Comparison of ENCODE assay signal across 2 cellular contexts in the genomic region with DNA sequence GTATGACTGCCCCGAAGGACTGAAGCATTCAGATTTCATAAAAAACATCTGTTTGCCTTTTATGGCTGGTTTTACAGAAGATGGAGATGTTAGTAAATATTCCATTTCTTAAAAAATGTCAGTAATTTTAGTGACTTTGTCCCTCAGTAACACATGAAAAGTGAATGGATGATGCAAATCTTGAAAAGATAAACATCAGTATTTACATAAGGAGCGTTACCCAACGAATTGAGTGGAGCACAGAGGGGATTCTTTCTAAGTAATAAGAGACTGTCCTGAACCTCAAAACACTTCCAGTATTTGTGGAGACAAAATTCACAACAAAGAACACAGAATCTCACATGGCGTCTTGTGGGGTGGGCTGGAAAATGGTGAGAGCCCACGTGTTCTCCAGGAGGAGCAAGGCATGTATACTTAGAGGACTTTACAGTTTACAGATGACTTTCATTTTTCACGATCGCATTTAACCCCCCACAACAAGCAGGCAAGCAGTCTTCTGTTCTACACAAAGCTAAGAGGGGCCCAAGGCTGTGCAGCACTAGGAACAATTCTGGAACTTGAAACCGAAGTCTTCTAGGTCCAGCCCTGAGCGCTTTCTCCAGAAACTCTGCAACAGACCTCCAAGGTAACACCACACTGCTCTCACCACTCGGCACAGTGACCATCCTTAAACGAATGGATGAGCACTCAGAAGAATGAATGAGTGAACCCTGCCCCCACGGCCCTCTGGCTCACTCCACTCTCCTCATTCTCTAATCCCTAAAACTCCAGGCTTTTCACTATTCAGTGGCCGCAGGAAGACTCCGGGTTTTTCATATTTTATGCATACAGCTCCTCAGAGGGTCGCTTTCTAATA.
TF ChIP-seq lines count a peak whose summit lies in the region.

No MANE protein-coding gene starts in this region.

TF ChIP-seq in HEK293, 187 proteins besides CTCF, POLR2A, EP300 and RAD21 (continued from another document):
- TF ChIP-seq PRDM6 (tag by site-specific recombination; IDR thresholded peaks at IDR 0.05) (0 out of 2 replicates have a peak, but pooled peaks have one; percentile 19), ZNF660 (tag by site-specific recombination; IDR thresholded peaks at IDR 0.05) (0 out of 2 replicates have a peak, but pooled peaks have one; percentile 46), ZNF335 (tag by site-specific recombination; conservative IDR thresholded peaks at IDR 0.05) (0 out of 2 replicates have a peak, but pooled peaks have one; percentile 17)
TF ChIP-seq in HEK293: peak in this region for 3.

TF ChIP-seq in K562, 482 proteins besides CTCF, POLR2A, EP300 and RAD21 (continued from another document and continues in another):
- TF ChIP-seq, protein P1, sequence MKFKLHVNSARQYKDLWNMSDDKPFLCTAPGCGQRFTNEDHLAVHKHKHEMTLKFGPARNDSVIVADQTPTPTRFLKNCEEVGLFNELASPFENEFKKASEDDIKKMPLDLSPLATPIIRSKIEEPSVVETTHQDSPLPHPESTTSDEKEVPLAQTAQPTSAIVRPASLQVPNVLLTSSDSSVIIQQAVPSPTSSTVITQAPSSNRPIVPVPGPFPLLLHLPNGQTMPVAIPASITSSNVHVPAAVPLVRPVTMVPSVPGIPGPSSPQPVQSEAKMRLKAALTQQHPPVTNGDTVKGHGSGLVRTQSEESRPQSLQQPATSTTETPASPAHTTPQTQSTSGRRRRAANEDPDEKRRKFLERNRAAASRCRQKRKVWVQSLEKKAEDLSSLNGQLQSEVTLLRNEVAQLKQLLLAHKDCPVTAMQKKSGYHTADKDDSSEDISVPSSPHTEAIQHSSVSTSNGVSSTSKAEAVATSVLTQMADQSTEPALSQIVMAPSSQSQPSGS (CRISPR knock-in tag; IDR thresholded peaks at IDR 0.05): no peak
- TF ChIP-seq PRPF4 (IDR thresholded peaks at IDR 0.05; ENCODE audit: insufficient read depth, low read depth, low read length, poor library complexity, severe bottlenecking): no peak
- TF ChIP-seq, protein P2, sequence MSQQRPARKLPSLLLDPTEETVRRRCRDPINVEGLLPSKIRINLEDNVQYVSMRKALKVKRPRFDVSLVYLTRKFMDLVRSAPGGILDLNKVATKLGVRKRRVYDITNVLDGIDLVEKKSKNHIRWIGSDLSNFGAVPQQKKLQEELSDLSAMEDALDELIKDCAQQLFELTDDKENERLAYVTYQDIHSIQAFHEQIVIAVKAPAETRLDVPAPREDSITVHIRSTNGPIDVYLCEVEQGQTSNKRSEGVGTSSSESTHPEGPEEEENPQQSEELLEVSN (IDR thresholded peaks at IDR 0.05; ENCODE audit: borderline replicate concordance in 1 of 2, extremely low read depth in 1 of 2, insufficient read depth in 1 of 2, insufficient read length in 1 of 2, low read depth in 1 of 2, low read length in 1 of 2, poor library complexity in 1 of 2, severe bottlenecking in 1 of 2): peak in 1 of 2 experiments; percentile 11
- TF ChIP-seq, protein P3, sequence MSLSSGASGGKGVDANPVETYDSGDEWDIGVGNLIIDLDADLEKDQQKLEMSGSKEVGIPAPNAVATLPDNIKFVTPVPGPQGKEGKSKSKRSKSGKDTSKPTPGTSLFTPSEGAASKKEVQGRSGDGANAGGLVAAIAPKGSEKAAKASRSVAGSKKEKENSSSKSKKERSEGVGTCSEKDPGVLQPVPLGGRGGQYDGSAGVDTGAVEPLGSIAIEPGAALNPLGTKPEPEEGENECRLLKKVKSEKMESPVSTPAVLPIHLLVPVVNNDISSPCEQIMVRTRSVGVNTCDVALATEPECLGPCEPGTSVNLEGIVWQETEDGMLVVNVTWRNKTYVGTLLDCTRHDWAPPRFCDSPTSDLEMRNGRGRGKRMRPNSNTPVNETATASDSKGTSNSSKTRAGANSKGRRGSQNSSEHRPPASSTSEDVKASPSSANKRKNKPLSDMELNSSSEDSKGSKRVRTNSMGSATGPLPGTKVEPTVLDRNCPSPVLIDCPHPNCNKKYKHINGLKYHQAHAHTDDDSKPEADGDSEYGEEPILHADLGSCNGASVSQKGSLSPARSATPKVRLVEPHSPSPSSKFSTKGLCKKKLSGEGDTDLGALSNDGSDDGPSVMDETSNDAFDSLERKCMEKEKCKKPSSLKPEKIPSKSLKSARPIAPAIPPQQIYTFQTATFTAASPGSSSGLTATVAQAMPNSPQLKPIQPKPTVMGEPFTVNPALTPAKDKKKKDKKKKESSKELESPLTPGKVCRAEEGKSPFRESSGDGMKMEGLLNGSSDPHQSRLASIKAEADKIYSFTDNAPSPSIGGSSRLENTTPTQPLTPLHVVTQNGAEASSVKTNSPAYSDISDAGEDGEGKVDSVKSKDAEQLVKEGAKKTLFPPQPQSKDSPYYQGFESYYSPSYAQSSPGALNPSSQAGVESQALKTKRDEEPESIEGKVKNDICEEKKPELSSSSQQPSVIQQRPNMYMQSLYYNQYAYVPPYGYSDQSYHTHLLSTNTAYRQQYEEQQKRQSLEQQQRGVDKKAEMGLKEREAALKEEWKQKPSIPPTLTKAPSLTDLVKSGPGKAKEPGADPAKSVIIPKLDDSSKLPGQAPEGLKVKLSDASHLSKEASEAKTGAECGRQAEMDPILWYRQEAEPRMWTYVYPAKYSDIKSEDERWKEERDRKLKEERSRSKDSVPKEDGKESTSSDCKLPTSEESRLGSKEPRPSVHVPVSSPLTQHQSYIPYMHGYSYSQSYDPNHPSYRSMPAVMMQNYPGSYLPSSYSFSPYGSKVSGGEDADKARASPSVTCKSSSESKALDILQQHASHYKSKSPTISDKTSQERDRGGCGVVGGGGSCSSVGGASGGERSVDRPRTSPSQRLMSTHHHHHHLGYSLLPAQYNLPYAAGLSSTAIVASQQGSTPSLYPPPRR (CRISPR knock-in tag; IDR thresholded peaks at IDR 0.05; ENCODE audit: borderline replicate concordance): no peak
- TF ChIP-seq KDM2B (CRISPR knock-in tag; IDR thresholded peaks at IDR 0.05): no peak
- no peak for TF ChIP-seq RBBP5 (IDR thresholded peaks at IDR 0.05; ENCODE audit: borderline replicate concordance, insufficient read depth, low read length, poor library complexity, severe bottlenecking)
- no peak for TF ChIP-seq ZNF668 (CRISPR knock-in tag; IDR thresholded peaks at IDR 0.05)
- TF ChIP-seq POLR2G (IDR thresholded peaks at IDR 0.05; ENCODE audit: low read depth, low read length): no peak
- TF ChIP-seq NR2C2 (CRISPR knock-in tag; IDR thresholded peaks at IDR 0.05): no peak
- TF ChIP-seq NR2C2 (tag; IDR thresholded peaks at IDR 0.05): 0 out of 2 replicates have a peak, but pooled peaks have one; percentile 37
- no peak for TF ChIP-seq GTF2B (IDR thresholded peaks at IDR 0.05; ENCODE audit: extremely low read depth, insufficient read length)
- no peak for TF ChIP-seq CXXC5 (CRISPR knock-in tag; IDR thresholded peaks at IDR 0.05)
- TF ChIP-seq HINFP (tag; conservative IDR thresholded peaks at IDR 0.05; ENCODE audit: low read depth): no peak
- TF ChIP-seq MTF1 (CRISPR knock-in tag; IDR thresholded peaks at IDR 0.05; ENCODE audit: borderline replicate concordance): no peak
- no peak for TF ChIP-seq ETV6 (IDR thresholded peaks at IDR 0.05; ENCODE audit: borderline replicate concordance in 1 of 2, low read depth in 2 of 2, low read length in 1 of 2)
- TF ChIP-seq ETV6 (CRISPR knock-in tag; IDR thresholded peaks at IDR 0.05; ENCODE audit: borderline replicate concordance): no peak
- TF ChIP-seq COPS2 (conservative IDR thresholded peaks at IDR 0.05): no peak
- TF ChIP-seq, protein P4, sequence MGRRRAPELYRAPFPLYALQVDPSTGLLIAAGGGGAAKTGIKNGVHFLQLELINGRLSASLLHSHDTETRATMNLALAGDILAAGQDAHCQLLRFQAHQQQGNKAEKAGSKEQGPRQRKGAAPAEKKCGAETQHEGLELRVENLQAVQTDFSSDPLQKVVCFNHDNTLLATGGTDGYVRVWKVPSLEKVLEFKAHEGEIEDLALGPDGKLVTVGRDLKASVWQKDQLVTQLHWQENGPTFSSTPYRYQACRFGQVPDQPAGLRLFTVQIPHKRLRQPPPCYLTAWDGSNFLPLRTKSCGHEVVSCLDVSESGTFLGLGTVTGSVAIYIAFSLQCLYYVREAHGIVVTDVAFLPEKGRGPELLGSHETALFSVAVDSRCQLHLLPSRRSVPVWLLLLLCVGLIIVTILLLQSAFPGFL (CRISPR knock-in tag; IDR thresholded peaks at IDR 0.05): no peak
- TF ChIP-seq U2AF2 (optimal IDR thresholded peaks at IDR 0.05; ENCODE audit: low read depth, low read length): no peak
- no peak for TF ChIP-seq POLR2AphosphoS2 (IDR thresholded peaks at IDR 0.05; ENCODE audit: low read length)
- TF ChIP-seq CHAMP1 (IDR thresholded peaks at IDR 0.05): no peak
- TF ChIP-seq BRD9 (IDR thresholded peaks at IDR 0.05; ENCODE audit: low read depth, partially characterized antibody): no peak
- TF ChIP-seq GATAD2A (IDR thresholded peaks at IDR 0.05): no peak
- TF ChIP-seq NFE2 (IDR thresholded peaks at IDR 0.05; ENCODE audit: low read depth): peak; percentile 26
- TF ChIP-seq FOXA3 (CRISPR knock-in tag; conservative IDR thresholded peaks at IDR 0.05 in 1 of 2, IDR thresholded peaks at IDR 0.05 in 1 of 2): peak; percentile 50 to 86; a peak in 3 of 4 replicates
- no peak for TF ChIP-seq FOXK2 (conservative IDR thresholded peaks at IDR 0.05 in 1 of 2, IDR thresholded peaks at IDR 0.05 in 1 of 2; ENCODE audit: low read depth in 2 of 2)
- TF ChIP-seq PHB2 (IDR thresholded peaks at IDR 0.05; ENCODE audit: low read depth): no peak
- no peak for TF ChIP-seq DNMT1 (IDR thresholded peaks at IDR 0.05)
- no peak for TF ChIP-seq HMGN3 (IDR thresholded peaks at IDR 0.05; ENCODE audit: borderline replicate concordance, extremely low read depth, insufficient read length, low read depth, low read length)
- TF ChIP-seq, protein P5, sequence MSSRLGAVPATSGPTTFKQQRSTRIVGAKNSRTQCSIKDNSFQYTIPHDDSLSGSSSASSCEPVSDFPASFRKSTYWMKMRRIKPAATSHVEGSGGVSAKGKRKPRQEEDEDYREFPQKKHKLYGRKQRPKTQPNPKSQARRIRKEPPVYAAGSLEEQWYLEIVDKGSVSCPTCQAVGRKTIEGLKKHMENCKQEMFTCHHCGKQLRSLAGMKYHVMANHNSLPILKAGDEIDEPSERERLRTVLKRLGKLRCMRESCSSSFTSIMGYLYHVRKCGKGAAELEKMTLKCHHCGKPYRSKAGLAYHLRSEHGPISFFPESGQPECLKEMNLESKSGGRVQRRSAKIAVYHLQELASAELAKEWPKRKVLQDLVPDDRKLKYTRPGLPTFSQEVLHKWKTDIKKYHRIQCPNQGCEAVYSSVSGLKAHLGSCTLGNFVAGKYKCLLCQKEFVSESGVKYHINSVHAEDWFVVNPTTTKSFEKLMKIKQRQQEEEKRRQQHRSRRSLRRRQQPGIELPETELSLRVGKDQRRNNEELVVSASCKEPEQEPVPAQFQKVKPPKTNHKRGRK (tag; IDR thresholded peaks at IDR 0.05): no peak
- no peak for TF ChIP-seq FIP1L1 (IDR thresholded peaks at IDR 0.05; ENCODE audit: low read depth, low read length, poor library complexity, severe bottlenecking)
- peak; percentile 14; the same call in 1 of the 2 replicates for TF ChIP-seq L3MBTL2 (IDR thresholded peaks at IDR 0.05)
- no peak for TF ChIP-seq MTA3 (IDR thresholded peaks at IDR 0.05; ENCODE audit: borderline replicate concordance)
- no peak for TF ChIP-seq SMAD4 (CRISPR knock-in tag; conservative IDR thresholded peaks at IDR 0.05)
- peak in 1 of 3 experiments; percentile 17 for TF ChIP-seq YY1 (IDR thresholded peaks at IDR 0.05; ENCODE audit: borderline replicate concordance in 1 of 3, control insufficient read depth in 1 of 3, extremely low read depth in 1 of 3, insufficient read depth in 3 of 3, insufficient read length in 1 of 3, insufficient replicate concordance in 2 of 3, low read depth in 1 of 3, low read length in 2 of 3)
- TF ChIP-seq, protein P6, sequence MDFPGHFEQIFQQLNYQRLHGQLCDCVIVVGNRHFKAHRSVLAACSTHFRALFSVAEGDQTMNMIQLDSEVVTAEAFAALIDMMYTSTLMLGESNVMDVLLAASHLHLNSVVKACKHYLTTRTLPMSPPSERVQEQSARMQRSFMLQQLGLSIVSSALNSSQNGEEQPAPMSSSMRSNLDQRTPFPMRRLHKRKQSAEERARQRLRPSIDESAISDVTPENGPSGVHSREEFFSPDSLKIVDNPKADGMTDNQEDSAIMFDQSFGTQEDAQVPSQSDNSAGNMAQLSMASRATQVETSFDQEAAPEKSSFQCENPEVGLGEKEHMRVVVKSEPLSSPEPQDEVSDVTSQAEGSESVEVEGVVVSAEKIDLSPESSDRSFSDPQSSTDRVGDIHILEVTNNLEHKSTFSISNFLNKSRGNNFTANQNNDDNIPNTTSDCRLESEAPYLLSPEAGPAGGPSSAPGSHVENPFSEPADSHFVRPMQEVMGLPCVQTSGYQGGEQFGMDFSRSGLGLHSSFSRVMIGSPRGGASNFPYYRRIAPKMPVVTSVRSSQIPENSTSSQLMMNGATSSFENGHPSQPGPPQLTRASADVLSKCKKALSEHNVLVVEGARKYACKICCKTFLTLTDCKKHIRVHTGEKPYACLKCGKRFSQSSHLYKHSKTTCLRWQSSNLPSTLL (IDR thresholded peaks at IDR 0.05): no peak
- no peak for TF ChIP-seq RBM14 (IDR thresholded peaks at IDR 0.05; ENCODE audit: borderline replicate concordance, insufficient read depth, low read depth, low read length)
- peak; percentile 57; the same call in 1 of the 2 replicates for TF ChIP-seq ZNF24 (IDR thresholded peaks at IDR 0.05)
